Comparison of ENCODE assay signal across 8 cellular contexts in genomic region chr2:113240150-113240914, GRCh38. TPM values are rescaled to one million over a fixed set of nuclear protein-coding genes. Genes with fewer than 3 reads are reported as not detected.
DNase-seq lines count a peak whose midpoint lies in the region; ATAC-seq and TF ChIP-seq lines count a peak whose summit lies in the region.

No MANE protein-coding gene starts in this region.

- H3K27me3 Mint-ChIP-seq in stimulated activated naive CD8-positive, alpha-beta T cell treated with anti-CD3 and anti-CD28 coated beads, Interleukin-15, Interleukin-2, amounts not matched to agents 100 ng/mL and 50 ng/mL, for 24 hours = no peaks in the 10 kb centered on the region

- peak overlapping the region; percentile 91 for H3K27ac Mint-ChIP-seq in stimulated activated naive CD8-positive, alpha-beta T cell treated with anti-CD3 and anti-CD28 coated beads, Interleukin-15, Interleukin-2, amounts not matched to agents 100 ng/mL and 50 ng/mL, for 24 hours

- no peaks in the 10 kb centered on the region for H3K9me3 ChIP-seq in ascending aorta

- peaks cover 3% of the 10 kb centered on the region for H3K36me3 Mint-ChIP-seq in stimulated activated naive CD8-positive, alpha-beta T cell treated with anti-CD3 and anti-CD28 coated beads, Interleukin-15, Interleukin-2, amounts not matched to agents 100 ng/mL and 50 ng/mL, for 24 hours (ENCODE audit: low read depth)

- peaks cover 28% of the 10 kb centered on the region for H3K4me1 Mint-ChIP-seq in stimulated activated naive CD8-positive, alpha-beta T cell treated with anti-CD3 and anti-CD28 coated beads, Interleukin-15, Interleukin-2, amounts not matched to agents 100 ng/mL and 50 ng/mL, for 24 hours (ENCODE audit: low read depth)

- TF ChIP-seq CTCF in ascending aorta (IDR thresholded peaks at IDR 0.05) = no peak

- H3K36me3 ChIP-seq in ascending aorta = no peaks in the 10 kb centered on the region

- intact Hi-C loops in ascending aorta (cut with DNase I) = loop anchor here (1.0 to 2.0 kb wide), 2 partner anchors 41 to 42 kb away; no protein-coding TSS in a partner anchor

- H3K9me3 Mint-ChIP-seq in stimulated activated naive CD8-positive, alpha-beta T cell treated with anti-CD3 and anti-CD28 coated beads, Interleukin-15, Interleukin-2, amounts not matched to agents 100 ng/mL and 50 ng/mL, for 24 hours = no peaks in the 10 kb centered on the region

- peak overlapping the region; percentile 72 for H3K27ac ChIP-seq in ascending aorta

- H3K4me1 ChIP-seq in ascending aorta = peaks cover 3 to 18% of the 10 kb centered on the region in 2 donors

- ATAC-seq in HG03439 (IDR thresholded peaks at IDR 0.05; ENCODE audit: unreplicated experiment) = no peak
- ATAC-seq in GM21529 (IDR thresholded peaks at IDR 0.05; ENCODE audit: unreplicated experiment) = no peak

- peak overlapping the region; percentile 63 for H3K4me3 Mint-ChIP-seq in stimulated activated naive CD8-positive, alpha-beta T cell treated with anti-CD3 and anti-CD28 coated beads, Interleukin-15, Interleukin-2, amounts not matched to agents 100 ng/mL and 50 ng/mL, for 24 hours

- peak overlapping the region in 1 of 2 donors; percentile 9 for H3K4me3 ChIP-seq in ascending aorta

- no peaks in the 10 kb centered on the region for H3K27me3 ChIP-seq in ascending aorta

- peak; percentile 81 for DNase-seq in COLO829 (ENCODE audit: low spot score)
- DNase-seq in NCI-H1092 (lab: John Stamatoyannopoulos, UW) = peak; percentile 73
- peak; percentile 79 to 93 for DNase-seq in ascending aorta (ENCODE audit: low spot score in 2 of 2)
- peak; percentile 34 to 70 for DNase-seq in hippocampal formation (lab: John Stamatoyannopoulos, UW)
- DNase-seq in T-helper 1 cell = no peak

RNA-seq across cellular contexts. Expression of gene PAX8, which starts 38.4 kb away (rescaled TPM):
- total RNA-seq in ascending aorta = 0.11 TPM

Comparison
In these comparisons a context has a peak if more than half of its experiments do, and no peak if none do; other contexts are left out.
1. DNase-seq: peak in COLO829 (single experiment), NCI-H1092 (single experiment), ascending aorta (2 of 2) and hippocampal formation (2 of 2); none in T-helper 1 cell (0 of 5).